ENCODE assay signal across 9 cellular contexts in the genomic region with DNA sequence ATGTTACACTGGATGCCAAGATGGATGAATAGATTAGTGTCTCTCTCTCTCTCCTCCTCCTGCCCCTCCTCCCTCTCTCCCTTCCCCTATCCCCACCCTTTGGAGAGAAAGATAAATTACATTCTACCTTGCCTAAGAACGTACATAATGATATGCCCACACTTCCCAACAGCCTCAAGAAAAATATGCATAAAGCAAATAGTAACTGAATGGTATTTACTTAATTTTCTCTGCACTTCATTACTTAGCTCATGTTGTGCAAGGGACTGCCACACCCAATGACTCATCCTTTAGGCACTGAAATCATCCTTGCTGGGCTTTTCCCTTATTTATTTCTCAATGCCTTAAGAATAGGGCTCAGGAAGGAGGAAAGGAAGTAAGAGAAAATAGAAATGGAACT.
A peak's percentile ranks its signal among the peaks of the same experiment; 100 is the strongest.
DNase-seq lines count a peak whose midpoint lies in the region; ATAC-seq, FAIRE-seq and TF ChIP-seq lines count a peak whose summit lies in the region.
"Had no signal": no experiment of that assay in that cellular context is flagged by ENCODE, and none has a peak within 500 bp of the region (broad histone marks: within the 10 kb centered on the region; RNA-seq: fewer than 3 reads in every experiment).

No MANE protein-coding gene starts in this region.

- FAIRE-seq in K562 (lab: Jason Lieb, UNC) (no peak), HepG2 (lab: Jason Lieb, UNC) (no peak), kidney (lab: Jason Lieb, UNC) (no peak)

- POLR2A ChIA-PET in K562 (lab: Yijun Ruan, JAX) (no interaction called here), HepG2 (lab: Yijun Ruan, JAX) (no interaction called here)
- POLR2A ChIA-PET in activated CD4-positive, alpha-beta T cell treated with anti-CD3 and anti-CD28 coated beads for 36 hours (lab: Charles Lee): no interaction called here

- H3K4me3 ChIP-seq in K562: no peak overlapping the region
- no peak overlapping the region for H3K4me3 ChIP-seq in HepG2 (replicated peaks in 1 of 3; ENCODE audit: insufficient read depth in 1 of 3, low read depth in 2 of 3, low read length in 3 of 3)
- H3K4me3 ChIP-seq in kidney (ENCODE audit: low read length in 2 of 2): no peak overlapping the region

- in situ Hi-C loops in K562 (cut with MboI): no loop called here
- in situ Hi-C loops in HepG2 (cut with HindIII; ENCODE audit: extremely low pct_ligation_motif_present, low pct_unique_long_range_greater_than_20kb): no loop called here

- H4K20me1 ChIP-seq in K562 (replicated peaks; ENCODE audit: control insufficient read depth, insufficient read depth, low read length): no peaks in the 10 kb centered on the region
- H4K20me1 ChIP-seq in HepG2 (ENCODE audit: insufficient read depth, low read length): no peaks in the 10 kb centered on the region

- DNase-seq in A172 (ENCODE audit: low spot score): peak; percentile 98
- peak; percentile 26 for DNase-seq in HuH-7.5 (ENCODE audit: low spot score)
- DNase-seq in K562 (ENCODE audit: extremely low read depth in 1 of 4, low spot score in 3 of 4): no peak
- DNase-seq in HepG2 (ENCODE audit: low spot score): peak; percentile 30
- no peak for DNase-seq in kidney
- no peak for DNase-seq in activated CD4-positive, alpha-beta T cell treated with anti-CD3 and anti-CD28 coated beads for 36 hours
- no peak for DNase-seq in stimulated activated naive CD8-positive, alpha-beta T cell treated with anti-CD3 and anti-CD28 coated beads, Interleukin-15, Interleukin-2, amounts not matched to agents 100 U/mL and 50 U/mL, for 24 hours
- DNase-seq in NCI-H446 treated with DMSO at 0.1 percent for 48 hours (lab: John Stamatoyannopoulos, UW): no peak
- DNase-seq: COR-L47 had no signal

- no peaks in the 10 kb centered on the region for H3K36me3 ChIP-seq in K562 (ENCODE audit: control insufficient read depth, insufficient read depth, low read length)
- H3K36me3 ChIP-seq in HepG2 (replicated peaks in 1 of 2; ENCODE audit: control insufficient read depth in 1 of 2, insufficient read depth in 2 of 2, low read length in 2 of 2): no peaks in the 10 kb centered on the region
- H3K36me3 ChIP-seq in kidney (ENCODE audit: control insufficient read depth in 1 of 2, insufficient read depth in 2 of 2, low read length in 2 of 2): no peaks in the 10 kb centered on the region

- intact Hi-C loops in K562 (cut with micrococcal nuclease): no loop called here
- intact Hi-C loops in HepG2 (cut with micrococcal nuclease; ENCODE audit: unreplicated experiment): no loop called here
- intact Hi-C loops in kidney (cut with DNase I): no loop called here
- intact Hi-C loops in activated CD4-positive, alpha-beta T cell treated with anti-CD3 and anti-CD28 coated beads for 36 hours (cut with DNase I, micrococcal nuclease): no loop called here

- H2AFZ ChIP-seq in K562 (ENCODE audit: low read depth, low read length) (no peak overlapping the region), HepG2 (ENCODE audit: low read length) (no peak overlapping the region)

- H3K4me3 Mint-ChIP-seq in activated CD4-positive, alpha-beta T cell treated with anti-CD3 and anti-CD28 coated beads for 36 hours: no peak overlapping the region

- TF ChIP-seq CTCF in K562 (IDR thresholded peaks at IDR 0.05 in 2 of 3, conservative IDR thresholded peaks at IDR 0.05 in 1 of 3; ENCODE audit: insufficient read depth in 2 of 3, low read depth in 1 of 3, low read length in 3 of 3) (no peak), HepG2 (CRISPR knock-in tag; IDR thresholded peaks at IDR 0.05) (no peak), kidney (IDR thresholded peaks at IDR 0.05; ENCODE audit: borderline replicate concordance, extremely low read depth, insufficient read depth) (no peak)

- H3K9ac ChIP-seq in K562 (ENCODE audit: insufficient read depth in 1 of 2, low read depth in 2 of 2, low read length in 2 of 2) (no peak overlapping the region), HepG2 (ENCODE audit: insufficient read depth, low read depth, low read length) (no peak overlapping the region), kidney (ENCODE audit: low read length in 2 of 2) (no peak overlapping the region)

- no peak overlapping the region for H3K27ac ChIP-seq in K562 (ENCODE audit: extremely low read depth, low read depth, low read length)
- H3K27ac ChIP-seq in HepG2 (ENCODE audit: extremely low read length, insufficient read depth, low read length): no peak overlapping the region
- no peak overlapping the region for H3K27ac ChIP-seq in kidney (ENCODE audit: low read depth in 2 of 2, low read length in 2 of 2)

- TF ChIP-seq POLR2A in K562 (conservative IDR thresholded peaks at IDR 0.05): no peak
- no peak for TF ChIP-seq POLR2A in HepG2 (IDR thresholded peaks at IDR 0.05; ENCODE audit: insufficient read depth in 1 of 2, low read depth in 2 of 2, low read length in 2 of 2)

- no peak for ATAC-seq in K562
- ATAC-seq in HepG2: no peak; the same call in 1 of the 3 replicates
- no peak for ATAC-seq in activated CD4-positive, alpha-beta T cell treated with anti-CD3 and anti-CD28 coated beads for 36 hours
- no peak for ATAC-seq in stimulated activated naive CD8-positive, alpha-beta T cell treated with anti-CD3 and anti-CD28 coated beads, Interleukin-15, Interleukin-2, amounts not matched to agents 100 U/mL and 50 U/mL, for 24 hours

- 0% methylated on average over 1 of the region's 1 CpG for WGBS in K562 (ENCODE audit: insufficient coverage, low coverage, missing lambda C conversion rate)
- WGBS in HepG2 (ENCODE audit: low lambda C conversion rate): 0% methylated on average over 1 of the region's 1 CpG

- H3K4me1 ChIP-seq in K562 (replicated peaks in 1 of 2; ENCODE audit: control insufficient read depth in 2 of 2, insufficient read depth in 2 of 2, low read length in 2 of 2) (no peaks in the 10 kb centered on the region), HepG2 (ENCODE audit: insufficient read depth, low read length) (no peaks in the 10 kb centered on the region), kidney (ENCODE audit: control insufficient read depth in 1 of 2, insufficient read depth in 1 of 2, low read depth in 1 of 2, low read length in 2 of 2) (no peaks in the 10 kb centered on the region)

- no peaks in the 10 kb centered on the region for H3K9me3 Mint-ChIP-seq in activated CD4-positive, alpha-beta T cell treated with anti-CD3 and anti-CD28 coated beads for 36 hours (ENCODE audit: low read depth)

- H3K36me3 Mint-ChIP-seq in activated CD4-positive, alpha-beta T cell treated with anti-CD3 and anti-CD28 coated beads for 36 hours (ENCODE audit: low read depth): no peaks in the 10 kb centered on the region

- BruUV-seq in K562 (replicated peaks; lab: Mats Ljungman, UMichigan) (no TSS peak), HepG2 (replicated peaks; lab: Mats Ljungman, UMichigan) (no TSS peak)

- no peaks in the 10 kb centered on the region for H3K4me1 Mint-ChIP-seq in activated CD4-positive, alpha-beta T cell treated with anti-CD3 and anti-CD28 coated beads for 36 hours

- no peaks in the 10 kb centered on the region for H3K9me3 ChIP-seq in K562 (replicated peaks; ENCODE audit: control insufficient read depth, insufficient read depth, low read depth, low read length)
- H3K9me3 ChIP-seq in HepG2 (ENCODE audit: low read length): no peaks in the 10 kb centered on the region
- H3K9me3 ChIP-seq in kidney (ENCODE audit: control insufficient read depth in 1 of 2, low read length in 2 of 2): no peaks in the 10 kb centered on the region

- TF ChIP-seq RAD21 in K562 (CRISPR knock-in tag; conservative IDR thresholded peaks at IDR 0.05 in 1 of 2, IDR thresholded peaks at IDR 0.05 in 1 of 2) (no peak), HepG2 (CRISPR knock-in tag; IDR thresholded peaks at IDR 0.05) (no peak)

- H3K4me2 ChIP-seq in K562 (ENCODE audit: insufficient read depth, low read length): no peak overlapping the region
- no peak overlapping the region for H3K4me2 ChIP-seq in HepG2 (ENCODE audit: low read depth, low read length)

- no peak overlapping the region for H3K27ac Mint-ChIP-seq in activated CD4-positive, alpha-beta T cell treated with anti-CD3 and anti-CD28 coated beads for 36 hours

- H3K27me3 ChIP-seq in K562 (ENCODE audit: control insufficient read depth in 2 of 2, insufficient read depth in 2 of 2, low read length in 2 of 2): no peaks in the 10 kb centered on the region
- H3K27me3 ChIP-seq in HepG2 (ENCODE audit: control insufficient read depth in 1 of 2, insufficient read depth in 2 of 2, low read length in 2 of 2): peaks cover 0 to 9% of the 10 kb centered on the region in 2 experiments; a peak in 3 of 5 replicates

- H3K79me2 ChIP-seq in K562 (ENCODE audit: control insufficient read depth, insufficient read depth, low read length) (no peaks in the 10 kb centered on the region), HepG2 (ENCODE audit: insufficient read depth, low read length) (no peaks in the 10 kb centered on the region)

- peaks cover 2% of the 10 kb centered on the region for H3K27me3 Mint-ChIP-seq in activated CD4-positive, alpha-beta T cell treated with anti-CD3 and anti-CD28 coated beads for 36 hours

- no peak for TF ChIP-seq EP300 in K562 (IDR thresholded peaks at IDR 0.05; ENCODE audit: low read length)
- TF ChIP-seq EP300 in HepG2 (IDR thresholded peaks at IDR 0.05; ENCODE audit: low read depth in 2 of 2, low read length in 2 of 2): no peak
- TF ChIP-seq EP300 in HepG2 (CRISPR knock-in tag; IDR thresholded peaks at IDR 0.05; ENCODE audit: borderline replicate concordance): no peak

- H3K9me1 ChIP-seq in K562 (ENCODE audit: control insufficient read depth, insufficient read depth, low read length): no peaks in the 10 kb centered on the region

- CTCF ChIA-PET in K562 (lab: Yijun Ruan, JAX; ENCODE audit: low intra/inter-chr PET ratio): no interaction called here
- CTCF ChIA-PET in HepG2 (lab: Yijun Ruan, JAX; ENCODE audit: low intra/inter-chr PET ratio, low total read pairs): no interaction called here
- CTCF ChIA-PET in activated CD4-positive, alpha-beta T cell treated with anti-CD3 and anti-CD28 coated beads for 36 hours (lab: Charles Lee): no interaction called here

TF ChIP-seq in K562, 482 proteins besides CTCF, POLR2A, EP300 and RAD21 (continues in another document):
- no peak for TF ChIP-seq ATF4 (CRISPR knock-in tag; IDR thresholded peaks at IDR 0.05)

TF ChIP-seq in HepG2, 621 proteins besides CTCF, POLR2A, EP300 and RAD21 (continues in another document):
- TF ChIP-seq ZNF746 (CRISPR knock-in tag; IDR thresholded peaks at IDR 0.05) (no peak), SMC3 (IDR thresholded peaks at IDR 0.05; ENCODE audit: low read length) (no peak), ATF3 (CRISPR knock-in tag; IDR thresholded peaks at IDR 0.05) (peak; percentile 61; the same call in 1 of the 2 replicates), SMYD3 (CRISPR knock-in tag; IDR thresholded peaks at IDR 0.05) (no peak), PAF1 (CRISPR knock-in tag; IDR thresholded peaks at IDR 0.05) (no peak), ZNF724P (CRISPR knock-in tag; IDR thresholded peaks at IDR 0.05; ENCODE audit: borderline replicate concordance) (no peak), ZNF577 (CRISPR knock-in tag; IDR thresholded peaks at IDR 0.05; ENCODE audit: borderline replicate concordance, low read depth) (no peak)

Comparison
In these comparisons a context has a peak if more than half of its experiments do, and no peak if none do; other contexts are left out.
1. DNase-seq: peak in A172 (single experiment), HuH-7.5 (single experiment) and HepG2 (single experiment); none in K562 (0 of 4), kidney (single experiment), activated CD4-positive, alpha-beta T cell treated with anti-CD3 and anti-CD28 coated beads for 36 hours (single experiment), stimulated activated naive CD8-positive, alpha-beta T cell treated with anti-CD3 and anti-CD28 coated beads, Interleukin-15, Interleukin-2, amounts not matched to agents 100 U/mL and 50 U/mL, for 24 hours (single experiment) and NCI-H446 treated with DMSO at 0.1 percent for 48 hours (single experiment).